Comparison of ENCODE assay signal across 2 cellular contexts in the genomic region with DNA sequence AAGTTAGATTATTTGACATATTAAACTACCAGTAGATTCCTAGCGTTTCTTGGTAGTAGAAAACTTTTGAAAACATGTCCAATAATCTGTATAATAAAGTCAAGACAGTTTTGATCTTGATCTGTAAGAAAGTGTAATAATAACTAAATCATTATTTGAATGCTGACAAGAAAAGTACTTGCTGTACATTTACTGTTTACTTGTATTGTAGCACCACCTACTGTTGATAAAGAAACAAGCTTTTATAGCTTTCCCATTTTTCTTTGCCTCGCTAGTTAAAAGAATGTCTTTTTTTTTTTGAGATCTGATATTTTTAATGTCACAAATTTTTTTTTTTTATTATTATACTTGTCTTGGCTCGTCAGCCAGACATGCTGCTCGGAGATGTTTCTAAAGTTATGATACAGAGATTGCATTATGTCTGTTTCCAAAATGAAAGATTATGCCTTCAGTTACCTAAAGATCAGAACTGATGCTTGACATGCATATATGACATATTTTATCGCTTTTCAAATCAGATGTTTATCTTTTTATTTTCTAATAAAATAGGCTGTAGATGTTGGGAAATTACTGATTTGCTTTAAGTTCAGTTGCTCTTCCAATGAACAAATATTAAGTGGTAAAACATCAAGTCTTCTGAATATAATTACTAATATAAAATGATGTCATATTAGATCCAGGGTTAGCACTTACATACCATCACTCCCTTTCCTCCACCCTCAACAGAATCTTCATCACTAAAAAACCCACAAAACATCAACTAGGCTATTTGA.
TF ChIP-seq lines count a peak whose summit lies in the region.

No MANE protein-coding gene starts in this region.

TF ChIP-seq in HCT116, 20 proteins besides CTCF, POLR2A, EP300 and RAD21 (continued from another document):
- TF ChIP-seq, protein P1, sequence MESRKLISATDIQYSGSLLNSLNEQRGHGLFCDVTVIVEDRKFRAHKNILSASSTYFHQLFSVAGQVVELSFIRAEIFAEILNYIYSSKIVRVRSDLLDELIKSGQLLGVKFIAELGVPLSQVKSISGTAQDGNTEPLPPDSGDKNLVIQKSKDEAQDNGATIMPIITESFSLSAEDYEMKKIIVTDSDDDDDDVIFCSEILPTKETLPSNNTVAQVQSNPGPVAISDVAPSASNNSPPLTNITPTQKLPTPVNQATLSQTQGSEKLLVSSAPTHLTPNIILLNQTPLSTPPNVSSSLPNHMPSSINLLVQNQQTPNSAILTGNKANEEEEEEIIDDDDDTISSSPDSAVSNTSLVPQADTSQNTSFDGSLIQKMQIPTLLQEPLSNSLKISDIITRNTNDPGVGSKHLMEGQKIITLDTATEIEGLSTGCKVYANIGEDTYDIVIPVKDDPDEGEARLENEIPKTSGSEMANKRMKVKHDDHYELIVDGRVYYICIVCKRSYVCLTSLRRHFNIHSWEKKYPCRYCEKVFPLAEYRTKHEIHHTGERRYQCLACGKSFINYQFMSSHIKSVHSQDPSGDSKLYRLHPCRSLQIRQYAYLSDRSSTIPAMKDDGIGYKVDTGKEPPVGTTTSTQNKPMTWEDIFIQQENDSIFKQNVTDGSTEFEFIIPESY (IDR thresholded peaks at IDR 0.05; ENCODE audit: extremely low read depth, insufficient replicate concordance, low read length) = no peak
- no peak for TF ChIP-seq ZNF274 (IDR thresholded peaks at IDR 0.05; ENCODE audit: low read depth, low read length)
- no peak for TF ChIP-seq SRF (IDR thresholded peaks at IDR 0.05; ENCODE audit: low read depth)
- TF ChIP-seq EGR1 (IDR thresholded peaks at IDR 0.05; ENCODE audit: low read depth) = no peak
- TF ChIP-seq EZH2phosphoT487 (IDR thresholded peaks at IDR 0.05; ENCODE audit: borderline replicate concordance) = no peak
- TF ChIP-seq, protein P2, sequence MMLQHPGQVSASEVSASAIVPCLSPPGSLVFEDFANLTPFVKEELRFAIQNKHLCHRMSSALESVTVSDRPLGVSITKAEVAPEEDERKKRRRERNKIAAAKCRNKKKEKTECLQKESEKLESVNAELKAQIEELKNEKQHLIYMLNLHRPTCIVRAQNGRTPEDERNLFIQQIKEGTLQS (IDR thresholded peaks at IDR 0.05) = no peak
- no peak for TF ChIP-seq ZFX (IDR thresholded peaks at IDR 0.05)
- TF ChIP-seq CEBPB (IDR thresholded peaks at IDR 0.05; ENCODE audit: low read depth) = no peak
- TF ChIP-seq JUND (IDR thresholded peaks at IDR 0.05) = no peak
- TF ChIP-seq TCF7L2 (IDR thresholded peaks at IDR 0.05; ENCODE audit: borderline replicate concordance, extremely low read depth, insufficient read depth, insufficient read length) = no peak
- TF ChIP-seq, protein P3, sequence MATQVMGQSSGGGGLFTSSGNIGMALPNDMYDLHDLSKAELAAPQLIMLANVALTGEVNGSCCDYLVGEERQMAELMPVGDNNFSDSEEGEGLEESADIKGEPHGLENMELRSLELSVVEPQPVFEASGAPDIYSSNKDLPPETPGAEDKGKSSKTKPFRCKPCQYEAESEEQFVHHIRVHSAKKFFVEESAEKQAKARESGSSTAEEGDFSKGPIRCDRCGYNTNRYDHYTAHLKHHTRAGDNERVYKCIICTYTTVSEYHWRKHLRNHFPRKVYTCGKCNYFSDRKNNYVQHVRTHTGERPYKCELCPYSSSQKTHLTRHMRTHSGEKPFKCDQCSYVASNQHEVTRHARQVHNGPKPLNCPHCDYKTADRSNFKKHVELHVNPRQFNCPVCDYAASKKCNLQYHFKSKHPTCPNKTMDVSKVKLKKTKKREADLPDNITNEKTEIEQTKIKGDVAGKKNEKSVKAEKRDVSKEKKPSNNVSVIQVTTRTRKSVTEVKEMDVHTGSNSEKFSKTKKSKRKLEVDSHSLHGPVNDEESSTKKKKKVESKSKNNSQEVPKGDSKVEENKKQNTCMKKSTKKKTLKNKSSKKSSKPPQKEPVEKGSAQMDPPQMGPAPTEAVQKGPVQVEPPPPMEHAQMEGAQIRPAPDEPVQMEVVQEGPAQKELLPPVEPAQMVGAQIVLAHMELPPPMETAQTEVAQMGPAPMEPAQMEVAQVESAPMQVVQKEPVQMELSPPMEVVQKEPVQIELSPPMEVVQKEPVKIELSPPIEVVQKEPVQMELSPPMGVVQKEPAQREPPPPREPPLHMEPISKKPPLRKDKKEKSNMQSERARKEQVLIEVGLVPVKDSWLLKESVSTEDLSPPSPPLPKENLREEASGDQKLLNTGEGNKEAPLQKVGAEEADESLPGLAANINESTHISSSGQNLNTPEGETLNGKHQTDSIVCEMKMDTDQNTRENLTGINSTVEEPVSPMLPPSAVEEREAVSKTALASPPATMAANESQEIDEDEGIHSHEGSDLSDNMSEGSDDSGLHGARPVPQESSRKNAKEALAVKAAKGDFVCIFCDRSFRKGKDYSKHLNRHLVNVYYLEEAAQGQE (IDR thresholded peaks at IDR 0.05; ENCODE audit: low read depth) = no peak
- TF ChIP-seq SP1 (IDR thresholded peaks at IDR 0.05; ENCODE audit: low read depth) = no peak
- TF ChIP-seq, protein P4, sequence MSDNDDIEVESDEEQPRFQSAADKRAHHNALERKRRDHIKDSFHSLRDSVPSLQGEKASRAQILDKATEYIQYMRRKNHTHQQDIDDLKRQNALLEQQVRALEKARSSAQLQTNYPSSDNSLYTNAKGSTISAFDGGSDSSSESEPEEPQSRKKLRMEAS (IDR thresholded peaks at IDR 0.05) = no peak
- no peak for TF ChIP-seq SIN3A (IDR thresholded peaks at IDR 0.05; ENCODE audit: low read depth)
TF ChIP-seq in HCT116: peak in this region for 0.

TF ChIP-seq in neural cell, 6 proteins besides CTCF, POLR2A, EP300 and RAD21 (continued from another document):
- TF ChIP-seq, protein P3 (IDR thresholded peaks at IDR 0.05; ENCODE audit: borderline replicate concordance) = no peak
